In the genomic region with DNA sequence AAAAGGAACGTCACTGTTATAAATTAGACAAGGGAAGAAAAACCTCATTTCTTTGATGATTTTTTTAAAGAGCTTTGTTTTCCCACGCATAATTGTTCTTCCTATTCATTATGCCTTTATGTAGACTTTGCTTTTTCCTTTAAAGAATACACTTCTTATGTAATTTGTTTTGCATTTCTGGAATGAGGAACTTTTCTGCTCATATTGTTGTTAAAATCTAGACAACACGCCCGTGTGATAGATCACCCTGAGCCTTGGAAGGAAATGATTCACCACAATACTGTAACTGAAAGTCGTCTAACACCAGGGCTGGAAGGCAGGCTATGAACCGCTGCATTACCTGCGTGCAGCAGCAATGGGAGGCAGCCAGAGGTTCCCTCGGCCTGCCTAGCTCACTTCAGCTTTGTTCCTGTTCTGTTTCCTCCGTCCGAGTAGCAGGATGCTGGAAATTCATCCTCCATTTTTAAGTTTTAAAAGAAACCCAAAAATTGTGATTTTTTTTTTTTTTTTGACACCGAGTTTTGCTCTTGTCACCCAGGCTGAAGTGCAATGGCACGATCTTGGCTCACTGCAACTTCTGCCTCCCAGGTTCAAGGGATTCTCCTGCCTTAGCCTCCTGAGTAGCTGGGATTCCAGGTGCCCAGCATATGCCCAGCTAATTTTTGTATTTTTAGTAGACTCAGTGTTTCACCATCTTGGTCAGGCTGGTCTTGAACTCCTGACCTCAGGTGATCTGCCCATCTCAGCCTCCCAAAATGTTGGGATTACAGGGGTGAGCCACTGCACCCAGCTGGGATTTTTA, we compare ENCODE assay signal across 8 cellular contexts. TPM values are rescaled to one million over a fixed set of nuclear protein-coding genes. Genes with fewer than 3 reads are reported as not detected.
DNase-seq lines count a peak whose midpoint lies in the region; ATAC-seq and TF ChIP-seq lines count a peak whose summit lies in the region.

No MANE protein-coding gene starts in this region.

- no peaks in the 10 kb centered on the region for H3K79me2 ChIP-seq in DOHH2 (ENCODE audit: control insufficient read depth, low read length)

- no peaks in the 10 kb centered on the region for H3K36me3 Mint-ChIP-seq in activated CD4-positive, alpha-beta T cell treated with anti-CD3 and anti-CD28 coated beads for 36 hours (ENCODE audit: low read depth)

- 17 to 26% (median 20%) methylated on average over 12 of the region's 12 CpGs for WGBS in stomach, 5 donors

- H3K9me3 Mint-ChIP-seq in activated CD4-positive, alpha-beta T cell treated with anti-CD3 and anti-CD28 coated beads for 36 hours (ENCODE audit: low read depth), result no peaks in the 10 kb centered on the region

- TF ChIP-seq EP300 in stomach (IDR thresholded peaks at IDR 0.05), result no peak

- peak overlapping the region; percentile 89 for H3K27ac ChIP-seq in DOHH2 (ENCODE audit: low read depth, low read length)
- H3K27ac ChIP-seq in duodenal mucosa (ENCODE audit: low read depth, low read length), result peak overlapping the region; percentile 38
- H3K27ac ChIP-seq in muscle layer of duodenum (ENCODE audit: low read length), result peak overlapping the region; percentile 72
- peak overlapping the region; percentile 72 to 91 (median 77) for H3K27ac ChIP-seq in stomach

- H3F3A ChIP-seq in DOHH2 (ENCODE audit: control insufficient read depth, insufficient read depth), result peaks cover 18% of the 10 kb centered on the region

- TF ChIP-seq CTCF in DOHH2 (IDR thresholded peaks at IDR 0.05; ENCODE audit: low read depth, low read length, poor library complexity, severe bottlenecking) (no peak), stomach (IDR thresholded peaks at IDR 0.05) (no peak)

- H3K9me3 ChIP-seq in DOHH2 (ENCODE audit: control insufficient read depth, insufficient read depth, low read length) (no peaks in the 10 kb centered on the region), duodenal mucosa (ENCODE audit: control insufficient read depth in 1 of 2, low read length in 2 of 2) (no peaks in the 10 kb centered on the region), muscle layer of duodenum (ENCODE audit: control insufficient read depth in 1 of 2, low read length in 2 of 2) (no peaks in the 10 kb centered on the region), stomach (no peaks in the 10 kb centered on the region)

- H3K4me1 ChIP-seq in DOHH2 (ENCODE audit: control insufficient read depth, low read length), result peaks cover 35% of the 10 kb centered on the region
- peaks cover 18 to 23% of the 10 kb centered on the region in 2 donors for H3K4me1 ChIP-seq in duodenal mucosa (ENCODE audit: control insufficient read depth in 1 of 2, insufficient read depth in 2 of 2, low read length in 2 of 2)
- H3K4me1 ChIP-seq in muscle layer of duodenum (ENCODE audit: control insufficient read depth in 1 of 2, insufficient read depth in 2 of 2, low read length in 2 of 2), result peaks cover 0 to 5% of the 10 kb centered on the region in 2 donors
- peaks cover 6 to 24% (median 16%) of the 10 kb centered on the region in 4 donors for H3K4me1 ChIP-seq in stomach

- intact Hi-C loops in activated CD4-positive, alpha-beta T cell treated with anti-CD3 and anti-CD28 coated beads for 36 hours (cut with DNase I, micrococcal nuclease), result loop anchor here (1.0 to 5.0 kb wide), 7 partner anchors 9 to 64 kb away; no protein-coding TSS in a partner anchor
- intact Hi-C loops in stomach (cut with DNase I; ENCODE audit: low total_unique reads), result no loop called here

- peak overlapping the region; percentile 97 for H3K27ac Mint-ChIP-seq in activated CD4-positive, alpha-beta T cell treated with anti-CD3 and anti-CD28 coated beads for 36 hours

- H3K27me3 ChIP-seq in DOHH2 (ENCODE audit: control insufficient read depth, low read length) (no peaks in the 10 kb centered on the region), duodenal mucosa (ENCODE audit: control insufficient read depth in 1 of 2, insufficient read depth in 2 of 2, low read length in 2 of 2) (no peaks in the 10 kb centered on the region), muscle layer of duodenum (ENCODE audit: low read depth, low read length) (no peaks in the 10 kb centered on the region), stomach (no peaks in the 10 kb centered on the region)

- DNase-seq in Kasumi-1 (lab: John Stamatoyannopoulos, UW) (peak; percentile 90 to 95), stomach (peak; percentile 52), NCI-H2171 (lab: John Stamatoyannopoulos, UW) (no peak)
- peak; percentile 80 for DNase-seq in activated CD4-positive, alpha-beta T cell treated with anti-CD3 and anti-CD28 coated beads for 36 hours

- no peak for TF ChIP-seq POLR2A in stomach (IDR thresholded peaks at IDR 0.05)

- H4K20me1 ChIP-seq in DOHH2 (ENCODE audit: control insufficient read depth, insufficient read depth, low read depth, low read length), result no peaks in the 10 kb centered on the region

- CTCF ChIA-PET in activated CD4-positive, alpha-beta T cell treated with anti-CD3 and anti-CD28 coated beads for 36 hours (lab: Charles Lee), result interaction anchor here (0.6 to 1.8 kb wide), 12 partner anchors 10 to 77 kb away, joined by 3 to 7 read pairs (median 4); no protein-coding TSS in a partner anchor

- no peaks in the 10 kb centered on the region for H3K36me3 ChIP-seq in DOHH2 (ENCODE audit: control insufficient read depth, low read length)
- no peaks in the 10 kb centered on the region for H3K36me3 ChIP-seq in duodenal mucosa (ENCODE audit: control insufficient read depth in 1 of 2, insufficient read depth in 2 of 2, low read length in 2 of 2)
- no peaks in the 10 kb centered on the region for H3K36me3 ChIP-seq in muscle layer of duodenum (ENCODE audit: control insufficient read depth in 1 of 2, insufficient read depth in 2 of 2, low read length in 2 of 2)
- no peaks in the 10 kb centered on the region for H3K36me3 ChIP-seq in stomach

- POLR2A ChIA-PET in activated CD4-positive, alpha-beta T cell treated with anti-CD3 and anti-CD28 coated beads for 36 hours (lab: Charles Lee), result interaction anchor here (0.5 to 1.4 kb wide), 3 partner anchors 42 to 65 kb away, joined by 3 to 6 read pairs (median 6); no protein-coding TSS in a partner anchor

- H3K27me3 Mint-ChIP-seq in activated CD4-positive, alpha-beta T cell treated with anti-CD3 and anti-CD28 coated beads for 36 hours, result no peaks in the 10 kb centered on the region

- peaks cover 33% of the 10 kb centered on the region for H3K4me1 Mint-ChIP-seq in activated CD4-positive, alpha-beta T cell treated with anti-CD3 and anti-CD28 coated beads for 36 hours

- ATAC-seq in GM21619 (IDR thresholded peaks at IDR 0.05; ENCODE audit: unreplicated experiment), result peak; percentile 97
- peak; percentile 98 for ATAC-seq in activated CD4-positive, alpha-beta T cell treated with anti-CD3 and anti-CD28 coated beads for 36 hours

- H3K4me3 Mint-ChIP-seq in activated CD4-positive, alpha-beta T cell treated with anti-CD3 and anti-CD28 coated beads for 36 hours, result peak overlapping the region; percentile 54

- no peaks in the 10 kb centered on the region for H3K9me2 ChIP-seq in DOHH2 (replicated peaks; ENCODE audit: control insufficient read depth, low read length)

- H3K4me3 ChIP-seq in DOHH2 (ENCODE audit: low read length) (peak overlapping the region; percentile 61), duodenal mucosa (ENCODE audit: low read depth in 1 of 2, low read length in 2 of 2) (peak overlapping the region; percentile 44 to 48), muscle layer of duodenum (ENCODE audit: low read depth in 1 of 2, low read length in 2 of 2) (peak overlapping the region in 1 of 2 donors; percentile 17), stomach (peak overlapping the region in 1 of 4 donors; percentile 14)

- H3K9ac ChIP-seq in duodenal mucosa (ENCODE audit: low read depth in 1 of 2, low read length in 2 of 2), result peak overlapping the region; percentile 49 to 52

- H3K4me2 ChIP-seq in DOHH2 (ENCODE audit: low read length), result peak overlapping the region; percentile 84

RNA-seq across cellular contexts. Expression of a gene that starts 49.6 kb away (rescaled TPM):
- total RNA-seq in activated CD4-positive, alpha-beta T cell treated with anti-CD3 and anti-CD28 coated beads for 36 hours, result 10 to 100 TPM; 41.5 to 45.6 TPM
- 10 to 100 TPM; 24.3 to 40.2 (median 31.7) TPM for total RNA-seq in stomach
- 1 to 10 TPM; 6.3 to 9.6 (median 7.1) TPM for polyA plus RNA-seq in stomach

Comparison
In these comparisons a context has a peak if more than half of its experiments do, and no peak if none do; other contexts are left out.
1. H3K27ac ChIP-seq: peak in every context shown above with its lines; median percentile 89 in DOHH2; 77 in stomach; 72 in muscle layer of duodenum; 38 in duodenal mucosa.